ENCODE assay signal across 1 cellular context in the genomic region with DNA sequence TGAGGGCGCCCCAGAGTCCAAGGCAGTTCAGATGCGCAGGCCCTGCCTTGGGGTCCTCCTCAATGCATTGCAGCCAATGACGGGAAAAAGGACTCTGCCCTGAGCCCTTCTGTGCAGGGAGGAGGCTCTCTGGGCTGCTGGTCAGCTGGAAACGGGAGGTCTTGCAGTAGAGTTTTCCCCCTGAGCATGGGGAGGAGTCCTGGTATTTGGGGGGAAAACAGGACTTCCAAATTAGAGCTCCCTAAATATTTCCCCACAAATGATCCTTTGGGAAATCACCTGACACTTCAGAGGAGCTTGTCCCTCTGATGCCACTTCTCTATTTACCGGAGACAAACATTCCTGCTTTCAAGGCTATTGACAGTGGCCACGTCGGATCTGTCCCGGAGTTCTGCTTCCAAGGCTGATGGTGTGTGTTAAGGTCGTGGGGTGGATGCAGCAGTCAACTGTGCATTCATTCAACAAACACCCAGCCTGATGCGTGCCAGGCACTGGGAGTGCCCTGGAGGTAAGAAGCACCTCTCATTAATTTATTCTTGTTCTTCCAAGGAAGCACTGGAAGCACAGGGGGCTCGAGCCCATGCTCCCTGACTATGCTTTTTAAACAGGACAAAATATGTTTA.
A peak's percentile ranks its signal among the peaks of the same experiment; 100 is the strongest.
TF ChIP-seq lines count a peak whose summit lies in the region.

No MANE protein-coding gene starts in this region.

TF ChIP-seq in HepG2, 621 proteins besides CTCF, POLR2A, EP300 and RAD21 (continued from another document and continues in another):
- TF ChIP-seq, protein P1, sequence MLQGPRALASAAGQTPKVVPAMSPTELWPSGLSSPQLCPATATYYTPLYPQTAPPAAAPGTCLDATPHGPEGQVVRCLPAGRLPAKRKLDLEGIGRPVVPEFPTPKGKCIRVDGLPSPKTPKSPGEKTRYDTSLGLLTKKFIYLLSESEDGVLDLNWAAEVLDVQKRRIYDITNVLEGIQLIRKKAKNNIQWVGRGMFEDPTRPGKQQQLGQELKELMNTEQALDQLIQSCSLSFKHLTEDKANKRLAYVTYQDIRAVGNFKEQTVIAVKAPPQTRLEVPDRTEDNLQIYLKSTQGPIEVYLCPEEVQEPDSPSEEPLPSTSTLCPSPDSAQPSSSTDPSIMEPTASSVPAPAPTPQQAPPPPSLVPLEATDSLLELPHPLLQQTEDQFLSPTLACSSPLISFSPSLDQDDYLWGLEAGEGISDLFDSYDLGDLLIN (CRISPR knock-in tag; IDR thresholded peaks at IDR 0.05; ENCODE audit: borderline replicate concordance) = no peak
- TF ChIP-seq ZNF256 (CRISPR knock-in tag; conservative IDR thresholded peaks at IDR 0.05) = no peak
- TF ChIP-seq ZNF326 (CRISPR knock-in tag; IDR thresholded peaks at IDR 0.05; ENCODE audit: borderline replicate concordance) = no peak
- peak; percentile 73; the same call in 1 of the 2 replicates for TF ChIP-seq ZNF746 (CRISPR knock-in tag; IDR thresholded peaks at IDR 0.05)
- TF ChIP-seq, protein P2, sequence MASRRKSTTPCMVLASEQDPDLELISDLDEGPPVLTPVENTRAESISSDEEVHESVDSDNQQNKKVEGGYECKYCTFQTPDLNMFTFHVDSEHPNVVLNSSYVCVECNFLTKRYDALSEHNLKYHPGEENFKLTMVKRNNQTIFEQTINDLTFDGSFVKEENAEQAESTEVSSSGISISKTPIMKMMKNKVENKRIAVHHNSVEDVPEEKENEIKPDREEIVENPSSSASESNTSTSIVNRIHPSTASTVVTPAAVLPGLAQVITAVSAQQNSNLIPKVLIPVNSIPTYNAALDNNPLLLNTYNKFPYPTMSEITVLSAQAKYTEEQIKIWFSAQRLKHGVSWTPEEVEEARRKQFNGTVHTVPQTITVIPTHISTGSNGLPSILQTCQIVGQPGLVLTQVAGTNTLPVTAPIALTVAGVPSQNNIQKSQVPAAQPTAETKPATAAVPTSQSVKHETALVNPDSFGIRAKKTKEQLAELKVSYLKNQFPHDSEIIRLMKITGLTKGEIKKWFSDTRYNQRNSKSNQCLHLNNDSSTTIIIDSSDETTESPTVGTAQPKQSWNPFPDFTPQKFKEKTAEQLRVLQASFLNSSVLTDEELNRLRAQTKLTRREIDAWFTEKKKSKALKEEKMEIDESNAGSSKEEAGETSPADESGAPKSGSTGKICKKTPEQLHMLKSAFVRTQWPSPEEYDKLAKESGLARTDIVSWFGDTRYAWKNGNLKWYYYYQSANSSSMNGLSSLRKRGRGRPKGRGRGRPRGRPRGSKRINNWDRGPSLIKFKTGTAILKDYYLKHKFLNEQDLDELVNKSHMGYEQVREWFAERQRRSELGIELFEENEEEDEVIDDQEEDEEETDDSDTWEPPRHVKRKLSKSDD (CRISPR knock-in tag; IDR thresholded peaks at IDR 0.05; ENCODE audit: low read depth) = peak; percentile 76; the same call in 1 of the 2 replicates
- peak; percentile 69 for TF ChIP-seq ZMAT3 (CRISPR knock-in tag; conservative IDR thresholded peaks at IDR 0.05)
- TF ChIP-seq ZFAT (CRISPR knock-in tag; conservative IDR thresholded peaks at IDR 0.05) = no peak
- peak; percentile 91 for TF ChIP-seq ETV5 (CRISPR knock-in tag; IDR thresholded peaks at IDR 0.05; ENCODE audit: borderline replicate concordance)
- TF ChIP-seq, protein P3, sequence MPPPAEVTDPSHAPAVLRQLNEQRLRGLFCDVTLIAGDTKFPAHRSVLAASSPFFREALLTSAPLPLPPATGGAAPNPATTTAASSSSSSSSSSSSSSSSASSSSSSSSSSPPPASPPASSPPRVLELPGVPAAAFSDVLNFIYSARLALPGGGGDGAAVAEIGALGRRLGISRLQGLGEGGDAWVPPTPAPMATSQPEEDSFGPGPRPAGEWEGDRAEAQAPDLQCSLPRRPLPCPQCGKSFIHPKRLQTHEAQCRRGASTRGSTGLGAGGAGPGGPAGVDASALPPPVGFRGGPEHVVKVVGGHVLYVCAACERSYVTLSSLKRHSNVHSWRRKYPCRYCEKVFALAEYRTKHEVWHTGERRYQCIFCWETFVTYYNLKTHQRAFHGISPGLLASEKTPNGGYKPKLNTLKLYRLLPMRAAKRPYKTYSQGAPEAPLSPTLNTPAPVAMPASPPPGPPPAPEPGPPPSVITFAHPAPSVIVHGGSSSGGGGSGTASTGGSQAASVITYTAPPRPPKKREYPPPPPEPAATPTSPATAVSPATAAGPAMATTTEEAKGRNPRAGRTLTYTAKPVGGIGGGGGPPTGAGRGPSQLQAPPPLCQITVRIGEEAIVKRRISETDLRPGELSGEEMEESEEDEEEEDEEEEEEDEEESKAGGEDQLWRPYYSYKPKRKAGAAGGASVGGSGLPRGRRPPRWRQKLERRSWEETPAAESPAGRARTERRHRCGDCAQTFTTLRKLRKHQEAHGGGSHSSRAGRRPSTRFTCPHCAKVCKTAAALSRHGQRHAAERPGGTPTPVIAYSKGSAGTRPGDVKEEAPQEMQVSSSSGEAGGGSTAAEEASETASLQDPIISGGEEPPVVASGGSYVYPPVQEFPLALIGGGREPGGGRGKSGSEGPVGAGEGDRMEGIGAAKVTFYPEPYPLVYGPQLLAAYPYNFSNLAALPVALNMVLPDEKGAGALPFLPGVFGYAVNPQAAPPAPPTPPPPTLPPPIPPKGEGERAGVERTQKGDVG (CRISPR knock-in tag; IDR thresholded peaks at IDR 0.05; ENCODE audit: borderline replicate concordance) = peak; percentile 79; the same call in 1 of the 2 replicates
- 0 out of 2 replicates have a peak, but pooled peaks have one; percentile 63 for TF ChIP-seq ZNF232 (CRISPR knock-in tag; IDR thresholded peaks at IDR 0.05; ENCODE audit: borderline replicate concordance)
- no peak for TF ChIP-seq ZNF83 (CRISPR knock-in tag; IDR thresholded peaks at IDR 0.05; ENCODE audit: borderline replicate concordance)
- TF ChIP-seq, protein P4, sequence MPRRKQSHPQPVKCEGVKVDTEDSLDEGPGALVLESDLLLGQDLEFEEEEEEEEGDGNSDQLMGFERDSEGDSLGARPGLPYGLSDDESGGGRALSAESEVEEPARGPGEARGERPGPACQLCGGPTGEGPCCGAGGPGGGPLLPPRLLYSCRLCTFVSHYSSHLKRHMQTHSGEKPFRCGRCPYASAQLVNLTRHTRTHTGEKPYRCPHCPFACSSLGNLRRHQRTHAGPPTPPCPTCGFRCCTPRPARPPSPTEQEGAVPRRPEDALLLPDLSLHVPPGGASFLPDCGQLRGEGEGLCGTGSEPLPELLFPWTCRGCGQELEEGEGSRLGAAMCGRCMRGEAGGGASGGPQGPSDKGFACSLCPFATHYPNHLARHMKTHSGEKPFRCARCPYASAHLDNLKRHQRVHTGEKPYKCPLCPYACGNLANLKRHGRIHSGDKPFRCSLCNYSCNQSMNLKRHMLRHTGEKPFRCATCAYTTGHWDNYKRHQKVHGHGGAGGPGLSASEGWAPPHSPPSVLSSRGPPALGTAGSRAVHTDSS (CRISPR knock-in tag; conservative IDR thresholded peaks at IDR 0.05) = no peak
- TF ChIP-seq, protein P5, sequence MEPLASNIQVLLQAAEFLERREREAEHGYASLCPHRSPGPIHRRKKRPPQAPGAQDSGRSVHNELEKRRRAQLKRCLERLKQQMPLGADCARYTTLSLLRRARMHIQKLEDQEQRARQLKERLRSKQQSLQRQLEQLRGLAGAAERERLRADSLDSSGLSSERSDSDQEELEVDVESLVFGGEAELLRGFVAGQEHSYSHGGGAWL (CRISPR knock-in tag; IDR thresholded peaks at IDR 0.05) = peak; percentile 59; the same call in 1 of the 2 replicates
- no peak for TF ChIP-seq ZNF761 (CRISPR knock-in tag; conservative IDR thresholded peaks at IDR 0.05)
- no peak for TF ChIP-seq RARG (CRISPR knock-in tag; IDR thresholded peaks at IDR 0.05; ENCODE audit: low read depth)
- TF ChIP-seq YY1 (IDR thresholded peaks at IDR 0.05; ENCODE audit: insufficient read depth, insufficient replicate concordance, low read depth, low read length) = peak; percentile 24
- peak; percentile 96 for TF ChIP-seq RELA (CRISPR knock-in tag; IDR thresholded peaks at IDR 0.05)
- TF ChIP-seq ELF3 (CRISPR knock-in tag; IDR thresholded peaks at IDR 0.05) = peak; percentile 92
- peak; percentile 87 for TF ChIP-seq NAIF1 (CRISPR knock-in tag; IDR thresholded peaks at IDR 0.05; ENCODE audit: borderline replicate concordance)
- TF ChIP-seq, protein P6, sequence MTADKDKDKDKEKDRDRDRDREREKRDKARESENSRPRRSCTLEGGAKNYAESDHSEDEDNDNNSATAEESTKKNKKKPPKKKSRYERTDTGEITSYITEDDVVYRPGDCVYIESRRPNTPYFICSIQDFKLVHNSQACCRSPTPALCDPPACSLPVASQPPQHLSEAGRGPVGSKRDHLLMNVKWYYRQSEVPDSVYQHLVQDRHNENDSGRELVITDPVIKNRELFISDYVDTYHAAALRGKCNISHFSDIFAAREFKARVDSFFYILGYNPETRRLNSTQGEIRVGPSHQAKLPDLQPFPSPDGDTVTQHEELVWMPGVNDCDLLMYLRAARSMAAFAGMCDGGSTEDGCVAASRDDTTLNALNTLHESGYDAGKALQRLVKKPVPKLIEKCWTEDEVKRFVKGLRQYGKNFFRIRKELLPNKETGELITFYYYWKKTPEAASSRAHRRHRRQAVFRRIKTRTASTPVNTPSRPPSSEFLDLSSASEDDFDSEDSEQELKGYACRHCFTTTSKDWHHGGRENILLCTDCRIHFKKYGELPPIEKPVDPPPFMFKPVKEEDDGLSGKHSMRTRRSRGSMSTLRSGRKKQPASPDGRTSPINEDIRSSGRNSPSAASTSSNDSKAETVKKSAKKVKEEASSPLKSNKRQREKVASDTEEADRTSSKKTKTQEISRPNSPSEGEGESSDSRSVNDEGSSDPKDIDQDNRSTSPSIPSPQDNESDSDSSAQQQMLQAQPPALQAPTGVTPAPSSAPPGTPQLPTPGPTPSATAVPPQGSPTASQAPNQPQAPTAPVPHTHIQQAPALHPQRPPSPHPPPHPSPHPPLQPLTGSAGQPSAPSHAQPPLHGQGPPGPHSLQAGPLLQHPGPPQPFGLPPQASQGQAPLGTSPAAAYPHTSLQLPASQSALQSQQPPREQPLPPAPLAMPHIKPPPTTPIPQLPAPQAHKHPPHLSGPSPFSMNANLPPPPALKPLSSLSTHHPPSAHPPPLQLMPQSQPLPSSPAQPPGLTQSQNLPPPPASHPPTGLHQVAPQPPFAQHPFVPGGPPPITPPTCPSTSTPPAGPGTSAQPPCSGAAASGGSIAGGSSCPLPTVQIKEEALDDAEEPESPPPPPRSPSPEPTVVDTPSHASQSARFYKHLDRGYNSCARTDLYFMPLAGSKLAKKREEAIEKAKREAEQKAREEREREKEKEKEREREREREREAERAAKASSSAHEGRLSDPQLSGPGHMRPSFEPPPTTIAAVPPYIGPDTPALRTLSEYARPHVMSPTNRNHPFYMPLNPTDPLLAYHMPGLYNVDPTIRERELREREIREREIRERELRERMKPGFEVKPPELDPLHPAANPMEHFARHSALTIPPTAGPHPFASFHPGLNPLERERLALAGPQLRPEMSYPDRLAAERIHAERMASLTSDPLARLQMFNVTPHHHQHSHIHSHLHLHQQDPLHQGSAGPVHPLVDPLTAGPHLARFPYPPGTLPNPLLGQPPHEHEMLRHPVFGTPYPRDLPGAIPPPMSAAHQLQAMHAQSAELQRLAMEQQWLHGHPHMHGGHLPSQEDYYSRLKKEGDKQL (CRISPR knock-in tag; IDR thresholded peaks at IDR 0.05; ENCODE audit: low read depth) = peak; percentile 94
- no peak for TF ChIP-seq ZIK1 (CRISPR knock-in tag; IDR thresholded peaks at IDR 0.05; ENCODE audit: borderline replicate concordance, low read depth)
- TF ChIP-seq, protein P7, sequence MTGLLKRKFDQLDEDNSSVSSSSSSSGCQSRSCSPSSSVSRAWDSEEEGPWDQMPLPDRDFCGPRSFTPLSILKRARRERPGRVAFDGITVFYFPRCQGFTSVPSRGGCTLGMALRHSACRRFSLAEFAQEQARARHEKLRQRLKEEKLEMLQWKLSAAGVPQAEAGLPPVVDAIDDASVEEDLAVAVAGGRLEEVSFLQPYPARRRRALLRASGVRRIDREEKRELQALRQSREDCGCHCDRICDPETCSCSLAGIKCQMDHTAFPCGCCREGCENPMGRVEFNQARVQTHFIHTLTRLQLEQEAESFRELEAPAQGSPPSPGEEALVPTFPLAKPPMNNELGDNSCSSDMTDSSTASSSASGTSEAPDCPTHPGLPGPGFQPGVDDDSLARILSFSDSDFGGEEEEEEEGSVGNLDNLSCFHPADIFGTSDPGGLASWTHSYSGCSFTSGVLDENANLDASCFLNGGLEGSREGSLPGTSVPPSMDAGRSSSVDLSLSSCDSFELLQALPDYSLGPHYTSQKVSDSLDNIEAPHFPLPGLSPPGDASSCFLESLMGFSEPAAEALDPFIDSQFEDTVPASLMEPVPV (CRISPR knock-in tag; IDR thresholded peaks at IDR 0.05) = peak; percentile 59; the same call in 1 of the 2 replicates
- TF ChIP-seq SP5 (CRISPR knock-in tag; IDR thresholded peaks at IDR 0.05; ENCODE audit: borderline replicate concordance, low read depth) = peak; percentile 91
- peak; percentile 91 for TF ChIP-seq AHR (CRISPR knock-in tag; IDR thresholded peaks at IDR 0.05)
- no peak for TF ChIP-seq ZFP82 (CRISPR knock-in tag; IDR thresholded peaks at IDR 0.05; ENCODE audit: borderline replicate concordance)
- no peak for TF ChIP-seq ZFP36L2 (CRISPR knock-in tag; IDR thresholded peaks at IDR 0.05)
- TF ChIP-seq IRX3 (CRISPR knock-in tag; IDR thresholded peaks at IDR 0.05; ENCODE audit: borderline replicate concordance, low read depth) = no peak
- TF ChIP-seq ZNF329 (CRISPR knock-in tag; IDR thresholded peaks at IDR 0.05; ENCODE audit: low read depth) = no peak
- TF ChIP-seq HDAC6 (IDR thresholded peaks at IDR 0.05; ENCODE audit: low read depth, low read length) = no peak
- no peak for TF ChIP-seq ZBTB1 (CRISPR knock-in tag; IDR thresholded peaks at IDR 0.05; ENCODE audit: borderline replicate concordance)
- no peak for TF ChIP-seq RFX1 (IDR thresholded peaks at IDR 0.05)
- peak; percentile 84; the same call in 1 of the 2 replicates for TF ChIP-seq BHLHE40 (IDR thresholded peaks at IDR 0.05; ENCODE audit: low read length)
- TF ChIP-seq REXO4 (CRISPR knock-in tag; IDR thresholded peaks at IDR 0.05; ENCODE audit: borderline replicate concordance) = peak; percentile 24; the same call in 1 of the 2 replicates
- TF ChIP-seq ZC3H4 (CRISPR knock-in tag; IDR thresholded peaks at IDR 0.05; ENCODE audit: borderline replicate concordance) = no peak
- TF ChIP-seq, protein P8, sequence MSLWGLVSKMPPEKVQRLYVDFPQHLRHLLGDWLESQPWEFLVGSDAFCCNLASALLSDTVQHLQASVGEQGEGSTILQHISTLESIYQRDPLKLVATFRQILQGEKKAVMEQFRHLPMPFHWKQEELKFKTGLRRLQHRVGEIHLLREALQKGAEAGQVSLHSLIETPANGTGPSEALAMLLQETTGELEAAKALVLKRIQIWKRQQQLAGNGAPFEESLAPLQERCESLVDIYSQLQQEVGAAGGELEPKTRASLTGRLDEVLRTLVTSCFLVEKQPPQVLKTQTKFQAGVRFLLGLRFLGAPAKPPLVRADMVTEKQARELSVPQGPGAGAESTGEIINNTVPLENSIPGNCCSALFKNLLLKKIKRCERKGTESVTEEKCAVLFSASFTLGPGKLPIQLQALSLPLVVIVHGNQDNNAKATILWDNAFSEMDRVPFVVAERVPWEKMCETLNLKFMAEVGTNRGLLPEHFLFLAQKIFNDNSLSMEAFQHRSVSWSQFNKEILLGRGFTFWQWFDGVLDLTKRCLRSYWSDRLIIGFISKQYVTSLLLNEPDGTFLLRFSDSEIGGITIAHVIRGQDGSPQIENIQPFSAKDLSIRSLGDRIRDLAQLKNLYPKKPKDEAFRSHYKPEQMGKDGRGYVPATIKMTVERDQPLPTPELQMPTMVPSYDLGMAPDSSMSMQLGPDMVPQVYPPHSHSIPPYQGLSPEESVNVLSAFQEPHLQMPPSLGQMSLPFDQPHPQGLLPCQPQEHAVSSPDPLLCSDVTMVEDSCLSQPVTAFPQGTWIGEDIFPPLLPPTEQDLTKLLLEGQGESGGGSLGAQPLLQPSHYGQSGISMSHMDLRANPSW (CRISPR knock-in tag; IDR thresholded peaks at IDR 0.05; ENCODE audit: borderline replicate concordance) = no peak
- TF ChIP-seq ZNF441 (CRISPR knock-in tag; IDR thresholded peaks at IDR 0.05; ENCODE audit: borderline replicate concordance) = peak; percentile 68; the same call in 1 of the 2 replicates
- TF ChIP-seq SP1 (IDR thresholded peaks at IDR 0.05) = no peak
- TF ChIP-seq SP1 (CRISPR knock-in tag; IDR thresholded peaks at IDR 0.05) = peak; percentile 42; the same call in 1 of the 2 replicates
- TF ChIP-seq AKAP8 (CRISPR knock-in tag; IDR thresholded peaks at IDR 0.05) = peak; percentile 78; the same call in 1 of the 2 replicates
